10 cellular contexts compared by ENCODE assay signal in the genomic region with DNA sequence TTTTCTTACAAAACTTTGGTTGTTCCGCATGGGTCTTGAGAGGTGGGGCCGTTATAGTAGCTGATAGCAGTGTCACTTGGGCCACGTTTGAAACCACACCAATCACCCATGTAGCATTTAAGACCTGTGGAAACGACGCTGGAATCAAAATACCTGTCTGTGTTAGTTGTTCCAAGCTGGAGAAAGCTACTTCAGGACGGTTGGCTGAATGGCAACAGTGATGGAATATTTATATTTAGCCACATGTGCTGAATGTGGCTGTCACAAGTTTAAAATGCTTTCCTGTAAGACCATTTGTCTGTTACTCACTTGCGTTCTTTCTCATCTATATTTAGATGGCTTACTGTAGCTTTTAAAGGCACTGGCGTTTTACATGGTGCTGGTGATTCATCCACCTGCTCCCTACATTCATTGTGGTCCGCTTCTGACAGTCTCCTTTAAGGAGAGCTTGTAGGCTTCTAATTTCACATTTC. TPM values are rescaled to one million over a fixed set of nuclear protein-coding genes. Genes with fewer than 3 reads are reported as not detected.
DNase-seq lines count a peak whose midpoint lies in the region; TF ChIP-seq lines count a peak whose summit lies in the region.
"Had no signal": no experiment of that assay in that cellular context is flagged by ENCODE, and none has a peak within 500 bp of the region (broad histone marks: within the 10 kb centered on the region; RNA-seq: fewer than 3 reads in every experiment).

No MANE protein-coding gene starts in this region.

- intact Hi-C loops in activated naive CD4-positive, alpha-beta T cell treated with anti-CD3 and anti-CD28 coated beads for 36 hours (cut with micrococcal nuclease) = loop anchor here (1.0 kb wide), 1 partner anchor 34 kb away; a partner anchor contains a TSS
- intact Hi-C loops in mammary epithelial cell (cut with micrococcal nuclease) = no loop called here

- in situ Hi-C loops in mammary epithelial cell (cut with MboI; ENCODE audit: low sequenced_read_pairs in 2 of 2) = no loop called here

- peak overlapping the region; percentile 84 for H3K4me3 Mint-ChIP-seq in activated naive CD4-positive, alpha-beta T cell treated with anti-CD3 and anti-CD28 coated beads for 36 hours
- H3K4me3 Mint-ChIP-seq in mesothelial cell of epicardium = no peak overlapping the region
- H3K4me3 Mint-ChIP-seq: H9 had no signal

- TF ChIP-seq CTCF in mammary epithelial cell (conservative IDR thresholded peaks at IDR 0.05 in 1 of 2, IDR thresholded peaks at IDR 0.05 in 1 of 2; ENCODE audit: extremely low read depth in 1 of 2, insufficient read depth in 1 of 2, low read depth in 1 of 2, low read length in 2 of 2) (no peak), mesothelial cell of epicardium (IDR thresholded peaks at IDR 0.05; ENCODE audit: unreplicated experiment) (no peak)

- CTCF ChIA-PET in activated naive CD4-positive, alpha-beta T cell treated with anti-CD3 and anti-CD28 coated beads for 36 hours (lab: Charles Lee) = interaction anchor here (0.6 to 2.7 kb wide), 10 partner anchors 17 to 245 kb away, joined by 3 to 10 read pairs (median 4); a partner anchor contains a TSS
- CTCF ChIA-PET in mammary epithelial cell (lab: Charles Lee; ENCODE audit: low non-redundant PET) = no interaction called here

- peaks cover 4% of the 10 kb centered on the region for H3K4me1 ChIP-seq in mammary epithelial cell (ENCODE audit: insufficient read depth, low read length)

- no peak overlapping the region for H3K9ac ChIP-seq in mammary epithelial cell (ENCODE audit: insufficient read depth, low read length)

- dilution Hi-C loops in mammary epithelial cell (cut with HindIII; ENCODE audit: low sequenced_read_pairs) = no loop called here

- BruUV-seq in mammary epithelial cell (replicated peaks; lab: Mats Ljungman, UMichigan) = no TSS peak

- no peaks in the 10 kb centered on the region for H3K36me3 ChIP-seq in mammary epithelial cell (ENCODE audit: insufficient read depth, low read length)

- no peak overlapping the region for H2AFZ ChIP-seq in mammary epithelial cell (ENCODE audit: low read depth, low read length)

- H3K9me3 ChIP-seq in mammary epithelial cell (replicated peaks; ENCODE audit: insufficient read depth, low read length) = no peaks in the 10 kb centered on the region

- no peaks in the 10 kb centered on the region for H3K9me3 Mint-ChIP-seq in activated naive CD4-positive, alpha-beta T cell treated with anti-CD3 and anti-CD28 coated beads for 36 hours
- H3K9me3 Mint-ChIP-seq in mesothelial cell of epicardium = no peaks in the 10 kb centered on the region
- H3K9me3 Mint-ChIP-seq: H9 had no signal

- peaks cover 39% of the 10 kb centered on the region for H3K4me1 Mint-ChIP-seq in activated naive CD4-positive, alpha-beta T cell treated with anti-CD3 and anti-CD28 coated beads for 36 hours (ENCODE audit: low read depth)
- peaks cover 3% of the 10 kb centered on the region for H3K4me1 Mint-ChIP-seq in mesothelial cell of epicardium

- H3K36me3 Mint-ChIP-seq in activated naive CD4-positive, alpha-beta T cell treated with anti-CD3 and anti-CD28 coated beads for 36 hours (ENCODE audit: low read depth) = peaks cover 6% of the 10 kb centered on the region
- H3K36me3 Mint-ChIP-seq in mesothelial cell of epicardium = no peaks in the 10 kb centered on the region

- peaks cover 10% of the 10 kb centered on the region for H3K27me3 ChIP-seq in mammary epithelial cell (ENCODE audit: insufficient read depth, low read length)

- no peaks in the 10 kb centered on the region for H4K20me1 ChIP-seq in mammary epithelial cell (ENCODE audit: insufficient read depth, low read length)

- H3K4me2 ChIP-seq in mammary epithelial cell (ENCODE audit: insufficient read depth, low read depth, low read length) = no peak overlapping the region

- H3K27me3 Mint-ChIP-seq in activated naive CD4-positive, alpha-beta T cell treated with anti-CD3 and anti-CD28 coated beads for 36 hours (ENCODE audit: low read depth) = no peaks in the 10 kb centered on the region
- H3K27me3 Mint-ChIP-seq in mesothelial cell of epicardium (ENCODE audit: low read depth) = peaks cover 8% of the 10 kb centered on the region

- no peak overlapping the region for H3K27ac ChIP-seq in mammary epithelial cell (ENCODE audit: insufficient read depth, low read depth, low read length)

- H3K4me3 ChIP-seq in mammary epithelial cell (replicated peaks in 1 of 3; ENCODE audit: insufficient read depth in 1 of 3, low read depth in 2 of 3, low read length in 3 of 3) = no peak overlapping the region

- no peaks in the 10 kb centered on the region for H3K79me2 ChIP-seq in mammary epithelial cell (ENCODE audit: insufficient read depth, low read length)

- WGBS in mammary epithelial cell (ENCODE audit: low coverage, missing lambda C conversion rate) = 75% methylated on average over 9 of the region's 9 CpGs

- DNase-seq in activated naive CD4-positive, alpha-beta T cell treated with anti-CD3 and anti-CD28 coated beads for 36 hours = peak; percentile 31
- no peak for DNase-seq in activated naive CD4-positive, alpha-beta T cell treated with Interleukin-2 at 50 U/mL for 16 hours
- DNase-seq in mammary epithelial cell (peak; percentile 54), iris pigment epithelial cell (ENCODE audit: low read depth) (peak; percentile 80), COR-L47 (lab: John Stamatoyannopoulos, UW) (no peak), activated gamma-delta T cell treated with Interleukin-2 at 50 U/mL for 16 hours (no peak), mesothelial cell of epicardium (ENCODE audit: low spot score in 2 of 2, unreplicated experiment in 2 of 2) (no peak)
- DNase-seq in activated effector memory CD4-positive, alpha-beta T cell treated with Interleukin-2 at 50 U/mL for 16 hours = no peak
- DNase-seq: H9, NCI-H1436 treated with DMSO at 0.1 percent for 48 hours had no signal

- H3K27ac Mint-ChIP-seq in activated naive CD4-positive, alpha-beta T cell treated with anti-CD3 and anti-CD28 coated beads for 36 hours = peak overlapping the region; percentile 83
- H3K27ac Mint-ChIP-seq in mesothelial cell of epicardium = no peak overlapping the region
- H3K27ac Mint-ChIP-seq: H9 had no signal

RNA-seq across cellular contexts. Expression of a gene that starts 1.4 kb away (rescaled TPM):
- 10 to 100 TPM; 40.1 to 41.6 TPM for total RNA-seq in activated naive CD4-positive, alpha-beta T cell treated with anti-CD3 and anti-CD28 coated beads for 36 hours
- 1 to 10 TPM in 1 of 2 donors, not detected in 1; 8.2 TPM for total RNA-seq in mammary epithelial cell
- 0.18 TPM for polyA plus RNA-seq in mammary epithelial cell
- not detected for polyA minus RNA-seq in mammary epithelial cell
- total RNA-seq in mesothelial cell of epicardium = 0.13 to 0.18 TPM in 2 of 3 replicates, not detected in the other

RNA-seq across cellular contexts. Expression of a gene that starts 31.4 kb away (rescaled TPM):
- not detected for total RNA-seq in activated naive CD4-positive, alpha-beta T cell treated with anti-CD3 and anti-CD28 coated beads for 36 hours
- total RNA-seq in mammary epithelial cell (under 1 TPM in 1 of 2 donors, not detected in 1; under 0.01 TPM), mesothelial cell of epicardium (0.57 to 1.2 TPM (median 0.73 TPM) in 3 replicates)
- not detected for polyA plus RNA-seq in mammary epithelial cell
- not detected for polyA minus RNA-seq in mammary epithelial cell

RNA-seq across cellular contexts. Expression of a gene that starts 33.6 kb away (rescaled TPM):
- 10 to 100 TPM; 44.2 to 46.9 TPM for total RNA-seq in activated naive CD4-positive, alpha-beta T cell treated with anti-CD3 and anti-CD28 coated beads for 36 hours
- total RNA-seq in mammary epithelial cell = 10 to 100 TPM; 41.3 to 62.2 TPM
- 91.9 TPM for polyA plus RNA-seq in mammary epithelial cell
- polyA minus RNA-seq in mammary epithelial cell = 88.6 TPM
- 51.2 to 55.1 TPM (median 54.8 TPM) in 3 replicates for total RNA-seq in mesothelial cell of epicardium

Comparison
In these comparisons a context has a peak if more than half of its experiments do, and no peak if none do; other contexts are left out.
1. DNase-seq: peak in activated naive CD4-positive, alpha-beta T cell treated with anti-CD3 and anti-CD28 coated beads for 36 hours (single experiment), mammary epithelial cell (single experiment) and iris pigment epithelial cell (single experiment); none in activated naive CD4-positive, alpha-beta T cell treated with Interleukin-2 at 50 U/mL for 16 hours (single experiment), COR-L47 (single experiment), activated gamma-delta T cell treated with Interleukin-2 at 50 U/mL for 16 hours (single experiment), activated effector memory CD4-positive, alpha-beta T cell treated with Interleukin-2 at 50 U/mL for 16 hours (single experiment) and mesothelial cell of epicardium (0 of 2).
2. RNA of a gene that starts 1.4 kb away (total RNA-seq): 40.1 to 41.6 TPM in activated naive CD4-positive, alpha-beta T cell treated with anti-CD3 and anti-CD28 coated beads for 36 hours; 8.2 TPM in mammary epithelial cell and 0.13 to 0.18 TPM in mesothelial cell of epicardium; every median in the first group is over 4 times any median in the second.